In the genomic region with DNA sequence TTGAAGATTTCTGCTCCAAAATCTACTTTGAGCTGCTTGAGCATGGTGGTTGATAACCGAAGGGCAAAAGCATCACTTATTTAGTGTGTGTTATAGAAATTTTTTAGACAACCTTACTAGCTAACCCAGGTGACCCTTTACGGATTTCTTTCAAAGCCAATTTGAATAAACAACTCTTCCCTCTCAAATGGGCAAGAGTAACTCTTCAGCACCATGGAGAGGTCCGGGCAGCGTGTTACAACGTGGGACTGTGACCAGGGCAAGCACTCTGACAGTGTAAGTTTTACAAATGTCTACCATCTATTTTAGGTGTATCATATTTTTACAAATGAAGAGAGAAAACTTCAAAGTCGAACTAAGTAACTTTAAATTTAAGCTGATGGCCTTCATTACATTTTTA, we compare ENCODE assay signal across 10 cellular contexts.
A peak's percentile ranks its signal among the peaks of the same experiment; 100 is the strongest.
DNase-seq lines count a peak whose midpoint lies in the region; ATAC-seq and TF ChIP-seq lines count a peak whose summit lies in the region.
"Had no signal": no experiment of that assay in that cellular context is flagged by ENCODE, and none has a peak within 500 bp of the region (broad histone marks: within the 10 kb centered on the region; RNA-seq: fewer than 3 reads in every experiment).

No MANE protein-coding gene starts in this region.

- H3K36me3 ChIP-seq in testis (ENCODE audit: low read depth, missing control alignments): no peaks in the 10 kb centered on the region

- no peaks in the 10 kb centered on the region for H3K36me3 Mint-ChIP-seq in activated naive CD4-positive, alpha-beta T cell treated with anti-CD3 and anti-CD28 coated beads for 36 hours (ENCODE audit: low read depth)

- H3K27ac Mint-ChIP-seq in activated naive CD4-positive, alpha-beta T cell treated with anti-CD3 and anti-CD28 coated beads for 36 hours: no peak overlapping the region

- H3K9me3 ChIP-seq in testis: no peaks in the 10 kb centered on the region

- H3K4me1 Mint-ChIP-seq in activated naive CD4-positive, alpha-beta T cell treated with anti-CD3 and anti-CD28 coated beads for 36 hours (ENCODE audit: low read depth): no peaks in the 10 kb centered on the region

- TF ChIP-seq CTCF in fibroblast of villous mesenchyme (IDR thresholded peaks at IDR 0.05; ENCODE audit: insufficient read depth, low read depth, low read length): no peak
- no peak for TF ChIP-seq CTCF in testis (IDR thresholded peaks at IDR 0.05)

- in situ Hi-C loops in SK-MEL-5 (cut with HindIII; ENCODE audit: low pct_unique_long_range_greater_than_20kb, low sequenced_read_pairs): loop anchor here (25.0 kb wide), 1 partner anchor 361 kb away; no protein-coding TSS in a partner anchor

- intact Hi-C loops in activated naive CD4-positive, alpha-beta T cell treated with anti-CD3 and anti-CD28 coated beads for 36 hours (cut with micrococcal nuclease): no loop called here
- intact Hi-C loops in testis (cut with DNase I; ENCODE audit: low total_unique reads): no loop called here

- no peaks in the 10 kb centered on the region for H3K9me3 Mint-ChIP-seq in activated naive CD4-positive, alpha-beta T cell treated with anti-CD3 and anti-CD28 coated beads for 36 hours

- no peaks in the 10 kb centered on the region for H3K27me3 ChIP-seq in testis

- no peak overlapping the region for H3K27ac ChIP-seq in testis

- H3K4me3 ChIP-seq in fibroblast of villous mesenchyme (ENCODE audit: low read depth, low read length): no peak overlapping the region
- no peak overlapping the region for H3K4me3 ChIP-seq in testis

- peak; percentile 45 for DNase-seq in activated naive CD4-positive, alpha-beta T cell treated with anti-CD3 and anti-CD28 coated beads for 36 hours
- DNase-seq in activated naive CD4-positive, alpha-beta T cell treated with anti-CD3 and anti-CD28 coated beads, Interleukin-2, amount 50 U/mL, for 16 hours: no peak
- DNase-seq in SK-MEL-5 (ENCODE audit: low read depth, low spot score): peak; percentile 52
- peak; percentile 55 for DNase-seq in fibroblast of villous mesenchyme (ENCODE audit: low read depth)
- DNase-seq in testis: peak; percentile 54
- DNase-seq in NCI-H2227 (lab: John Stamatoyannopoulos, UW; ENCODE audit: unreplicated experiment): no peak
- DNase-seq in activated CD8-positive, alpha-beta memory T cell treated with anti-CD3 and anti-CD28 coated beads, Interleukin-2, amount 50 U/mL, for 48 hours: no peak
- DNase-seq: C1 segment of cervical spinal cord had no signal

- WGBS in testis, 2 donors: 5 to 11% methylated on average over 6 of the region's 6 CpGs

- ATAC-seq in GM19397 (IDR thresholded peaks at IDR 0.05; ENCODE audit: unreplicated experiment): no peak
- ATAC-seq: Panc1 had no signal

- no peaks in the 10 kb centered on the region for H3K4me1 ChIP-seq in testis

- H3K4me3 Mint-ChIP-seq in activated naive CD4-positive, alpha-beta T cell treated with anti-CD3 and anti-CD28 coated beads for 36 hours: no peak overlapping the region

- CTCF ChIA-PET in activated naive CD4-positive, alpha-beta T cell treated with anti-CD3 and anti-CD28 coated beads for 36 hours (lab: Charles Lee): interaction anchor here (1.4 kb wide), 1 partner anchor 13 kb away, joined by 3 read pairs; no protein-coding TSS in a partner anchor

- H3K27me3 Mint-ChIP-seq in activated naive CD4-positive, alpha-beta T cell treated with anti-CD3 and anti-CD28 coated beads for 36 hours (ENCODE audit: low read depth): peaks cover 20% of the 10 kb centered on the region

- no peak for TF ChIP-seq POLR2A in testis (IDR thresholded peaks at IDR 0.05)

Comparison
In these comparisons a context has a peak if more than half of its experiments do, and no peak if none do; other contexts are left out.
1. DNase-seq: peak in activated naive CD4-positive, alpha-beta T cell treated with anti-CD3 and anti-CD28 coated beads for 36 hours (single experiment), SK-MEL-5 (single experiment), fibroblast of villous mesenchyme (single experiment) and testis (single experiment); none in activated naive CD4-positive, alpha-beta T cell treated with anti-CD3 and anti-CD28 coated beads, Interleukin-2, amount 50 U/mL, for 16 hours (single experiment), NCI-H2227 (single experiment) and activated CD8-positive, alpha-beta memory T cell treated with anti-CD3 and anti-CD28 coated beads, Interleukin-2, amount 50 U/mL, for 48 hours (single experiment).